In the genomic region with DNA sequence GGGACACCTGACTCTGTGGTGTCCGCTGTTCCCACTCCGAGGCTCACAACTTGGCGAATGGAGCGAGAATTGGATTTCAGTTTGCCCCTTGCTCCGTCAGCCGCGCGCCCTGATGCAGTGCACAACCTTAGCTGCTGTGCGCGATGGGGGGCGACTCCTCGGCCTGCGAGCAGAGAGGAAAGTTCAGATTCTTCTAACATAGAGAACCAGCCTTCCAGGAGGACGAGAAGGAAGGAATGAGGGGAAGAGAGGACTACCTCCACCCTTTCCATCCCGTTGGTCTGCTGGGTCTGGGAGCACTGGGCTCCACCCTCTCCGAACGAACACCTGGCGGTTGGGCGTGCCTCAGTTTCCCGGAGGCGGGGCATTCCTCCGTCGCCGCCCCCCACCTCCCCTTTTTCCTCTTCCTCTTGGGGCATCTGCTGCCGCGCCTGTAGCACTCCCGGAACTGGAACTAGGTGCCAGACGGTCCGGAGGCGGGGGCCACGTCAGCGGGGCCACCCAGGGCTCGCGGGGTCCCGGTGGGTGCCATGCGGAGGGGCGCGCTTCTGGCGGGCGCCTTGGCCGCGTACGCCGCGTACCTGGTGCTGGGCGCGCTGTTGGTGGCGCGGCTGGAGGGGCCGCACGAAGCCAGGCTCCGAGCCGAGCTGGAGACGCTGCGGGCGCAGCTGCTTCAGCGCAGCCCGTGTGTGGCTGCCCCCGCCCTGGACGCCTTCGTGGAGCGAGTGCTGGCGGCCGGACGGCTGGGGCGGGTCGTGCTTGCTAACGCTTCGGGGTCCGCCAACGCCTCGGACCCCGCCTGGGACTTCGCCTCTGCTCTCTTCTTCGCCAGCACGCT, we compare ENCODE assay signal across 8 cellular contexts. TPM values are rescaled to one million over a fixed set of nuclear protein-coding genes. Genes with fewer than 3 reads are reported as not detected.
A peak's percentile ranks its signal among the peaks of the same experiment; 100 is the strongest.
DNase-seq lines count a peak whose midpoint lies in the region; ATAC-seq and TF ChIP-seq lines count a peak whose summit lies in the region.

A gene (plus strand): TSS at position 425 of the 838 bp plus-strand sequence. CDS start 106 bp downstream, at position 531.

- no peak within 1 kb of the TSS for H2AFZ ChIP-seq in PC-9

- H4K20me1 ChIP-seq in PC-9 (ENCODE audit: insufficient read depth) = no peaks in the 10 kb centered on the region

- H3K9me3 Mint-ChIP-seq in activated naive CD4-positive, alpha-beta T cell treated with anti-CD3 and anti-CD28 coated beads, Interleukin-2, amount 50 U/mL, for 24 hours = no peaks in the 10 kb centered on the region

- peak; percentile 31 for DNase-seq in GM06990 (ENCODE audit: extremely low read depth, insufficient read length)
- peak in 1 of 2 experiments; percentile 46 for DNase-seq in PC-9
- peak; percentile 46 for DNase-seq in left ventricle myocardium inferior
- no peak for DNase-seq in NCI-H1105 treated with DMSO at 0.1 percent for 48 hours (lab: John Stamatoyannopoulos, UW)

- no peak within 1 kb of the TSS for H3K27ac ChIP-seq in PC-9
- H3K27ac ChIP-seq in left ventricle myocardium inferior (replicated peaks) = peak within 1 kb of the TSS; percentile 87
- peak within 1 kb of the TSS; percentile 93 for H3K27ac ChIP-seq in rectal smooth muscle tissue (ENCODE audit: low read depth, low read length)

- H3K36me3 Mint-ChIP-seq in activated naive CD4-positive, alpha-beta T cell treated with anti-CD3 and anti-CD28 coated beads, Interleukin-2, amount 50 U/mL, for 24 hours = no peaks in the 10 kb centered on the region

- CTCF ChIA-PET in PC-9 (lab: Charles Lee) = no interaction called here

- TF ChIP-seq CTCF in GM06990 (IDR thresholded peaks at IDR 0.05; ENCODE audit: insufficient read depth, low read length, poor library complexity, severe bottlenecking) (no peak), PC-9 (conservative IDR thresholded peaks at IDR 0.05) (no peak), left ventricle myocardium inferior (IDR thresholded peaks at IDR 0.05; ENCODE audit: borderline replicate concordance) (no peak)

- peaks cover 14% of the 10 kb centered on the region; the same call in 1 of the 2 replicates for H3K4me1 ChIP-seq in PC-9 (replicated peaks; ENCODE audit: insufficient read depth)
- peaks cover 74% of the 10 kb centered on the region for H3K4me1 ChIP-seq in left ventricle myocardium inferior
- peaks cover 14% of the 10 kb centered on the region for H3K4me1 ChIP-seq in rectal smooth muscle tissue (ENCODE audit: control insufficient read depth, insufficient read depth, low read length)

- H3K9me2 ChIP-seq in PC-9 (ENCODE audit: insufficient read depth) = no peaks in the 10 kb centered on the region

- intact Hi-C loops in PC-9 (cut with micrococcal nuclease; ENCODE audit: unreplicated experiment) (loop anchor here (5.0 kb wide), 2 partner anchors 77 to 417 kb away; no protein-coding TSS in a partner anchor), left ventricle myocardium inferior (cut with micrococcal nuclease) (no loop called here)

- H3K79me2 ChIP-seq in PC-9 (ENCODE audit: low read depth) = peaks cover 7% of the 10 kb centered on the region

- H3F3A ChIP-seq in PC-9 (ENCODE audit: insufficient read depth, low read depth) = peaks cover 25% of the 10 kb centered on the region; the same call in 1 of the 2 replicates

- H3K4me1 Mint-ChIP-seq in activated naive CD4-positive, alpha-beta T cell treated with anti-CD3 and anti-CD28 coated beads, Interleukin-2, amount 50 U/mL, for 24 hours = peaks cover 55% of the 10 kb centered on the region

- POLR2A ChIA-PET in PC-9 (lab: Charles Lee; ENCODE audit: unreplicated experiment) = no interaction called here

- H3K27ac Mint-ChIP-seq in activated naive CD4-positive, alpha-beta T cell treated with anti-CD3 and anti-CD28 coated beads, Interleukin-2, amount 50 U/mL, for 24 hours = peak within 1 kb of the TSS; percentile 51

- H3K4me3 ChIP-seq in GM06990 (replicated peaks; ENCODE audit: low read depth, low read length) (peak within 1 kb of the TSS; percentile 64), PC-9 (no peak within 1 kb of the TSS), left ventricle myocardium inferior (peak within 1 kb of the TSS; percentile 83), rectal smooth muscle tissue (ENCODE audit: low read length) (peak within 1 kb of the TSS; percentile 73)

- no peaks in the 10 kb centered on the region for H3K9me3 ChIP-seq in PC-9 (ENCODE audit: insufficient read depth, low read depth)
- no peaks in the 10 kb centered on the region for H3K9me3 ChIP-seq in left ventricle myocardium inferior (replicated peaks)

- no peaks in the 10 kb centered on the region; the same call in 1 of the 2 replicates for H3K27me3 ChIP-seq in GM06990 (replicated peaks; ENCODE audit: control insufficient read depth, insufficient read depth, low read length)
- H3K27me3 ChIP-seq in PC-9 (ENCODE audit: insufficient read depth, low read depth) = peaks cover 17% of the 10 kb centered on the region
- H3K27me3 ChIP-seq in left ventricle myocardium inferior (ENCODE audit: low read depth) = no peaks in the 10 kb centered on the region
- H3K27me3 ChIP-seq in rectal smooth muscle tissue (ENCODE audit: control insufficient read depth, insufficient read depth, low read length) = no peaks in the 10 kb centered on the region

- peak within 1 kb of the TSS; percentile 44 for H3K4me2 ChIP-seq in PC-9

- peak within 1 kb of the TSS; percentile 78 for H3K9ac ChIP-seq in rectal smooth muscle tissue (ENCODE audit: low read length)

- H3K36me3 ChIP-seq in GM06990 (ENCODE audit: control insufficient read depth, insufficient read depth, low read length) (no peaks in the 10 kb centered on the region), PC-9 (ENCODE audit: low read depth) (no peaks in the 10 kb centered on the region), left ventricle myocardium inferior (peaks cover 4% of the 10 kb centered on the region), rectal smooth muscle tissue (ENCODE audit: control insufficient read depth, insufficient read depth, low read length) (no peaks in the 10 kb centered on the region)

- BruUV-seq in PC-9 (replicated peaks; lab: Mats Ljungman, UMichigan) = no TSS peak

- H3K27me3 Mint-ChIP-seq in activated naive CD4-positive, alpha-beta T cell treated with anti-CD3 and anti-CD28 coated beads, Interleukin-2, amount 50 U/mL, for 24 hours = no peaks in the 10 kb centered on the region

- no peak for ATAC-seq in HG02840 (IDR thresholded peaks at IDR 0.05; ENCODE audit: low FRiP score, unreplicated experiment)
- ATAC-seq in HG03025 (IDR thresholded peaks at IDR 0.05; ENCODE audit: low FRiP score, unreplicated experiment) = no peak

- peak within 1 kb of the TSS; percentile 87 for H3K4me3 Mint-ChIP-seq in activated naive CD4-positive, alpha-beta T cell treated with anti-CD3 and anti-CD28 coated beads, Interleukin-2, amount 50 U/mL, for 24 hours

RNA-seq across cellular contexts. Expression of the gene that starts here (rescaled TPM):
- total RNA-seq in PC-9 (2021) (6.1 and 9.3 TPM in 2 replicates), left ventricle myocardium inferior (4.2 TPM)
